In genomic region chr2:47437287-47437686, GRCh38 we compare ENCODE assay signal across 9 cellular contexts. TPM values are rescaled to one million over a fixed set of nuclear protein-coding genes. Genes with fewer than 3 reads are reported as not detected.
DNase-seq lines count a peak whose midpoint lies in the region; ATAC-seq, FAIRE-seq and TF ChIP-seq lines count a peak whose summit lies in the region.
"Had no signal": no experiment of that assay in that cellular context is flagged by ENCODE, and none has a peak within 500 bp of the region (broad histone marks: within the 10 kb centered on the region; RNA-seq: fewer than 3 reads in every experiment).

No MANE protein-coding gene starts in this region.

- H3K9ac ChIP-seq in GM12878 (ENCODE audit: control insufficient read depth, insufficient read depth, low read length) (no peak overlapping the region), HepG2 (ENCODE audit: insufficient read depth, low read depth, low read length) (no peak overlapping the region)

- H3K79me2 ChIP-seq in GM12878 (ENCODE audit: control insufficient read depth, insufficient read depth, low read length), result no peaks in the 10 kb centered on the region
- no peaks in the 10 kb centered on the region for H3K79me2 ChIP-seq in HepG2 (ENCODE audit: insufficient read depth, low read length)

- H2AFZ ChIP-seq in GM12878 (ENCODE audit: control insufficient read depth, low read depth, low read length) (no peak overlapping the region), HepG2 (ENCODE audit: low read length) (no peak overlapping the region)

- peak; percentile 27; the same call in 1 of the 3 replicates for ATAC-seq in GM12878
- no peak for ATAC-seq in HepG2
- ATAC-seq in HG03097 (IDR thresholded peaks at IDR 0.05; ENCODE audit: low FRiP score, unreplicated experiment), result no peak

- H3K4me2 ChIP-seq in GM12878 (ENCODE audit: control insufficient read depth, insufficient read depth) (no peak overlapping the region), HepG2 (ENCODE audit: low read depth, low read length) (no peak overlapping the region)

- H3K36me3 Mint-ChIP-seq in HFFc6 (ENCODE audit: low read depth), result 0 out of 2 replicates have a peak, but pooled peaks cover 2% of the 10 kb centered on the region

- H3K9me3 Mint-ChIP-seq in HFFc6, result no peaks in the 10 kb centered on the region

- WGBS in GM12878 (ENCODE audit: insufficient coverage, insufficient replicate concordance, low lambda C conversion rate, missing lambda C conversion rate), result 49% methylated on average over 4 of the region's 4 CpGs
- WGBS in HepG2 (ENCODE audit: low lambda C conversion rate), result 82% methylated on average over 4 of the region's 4 CpGs

- TF ChIP-seq RAD21 in GM12878 (IDR thresholded peaks at IDR 0.05; ENCODE audit: insufficient read depth, low read depth, low read length), result peak; percentile 69
- no peak for TF ChIP-seq RAD21 in HepG2 (CRISPR knock-in tag; IDR thresholded peaks at IDR 0.05)

- SMC1A ChIA-PET in GM12878 (lab: Charles Lee; ENCODE audit: uncharacterized antibody, unreplicated experiment), result interaction anchor here (0.6 to 4.1 kb wide), 22 partner anchors 11 to 670 kb away, joined by 3 to 94 read pairs (median 4); no protein-coding TSS in a partner anchor

- H4K20me1 ChIP-seq in GM12878 (ENCODE audit: control insufficient read depth, insufficient read depth) (no peaks in the 10 kb centered on the region), HepG2 (ENCODE audit: insufficient read depth, low read length) (no peaks in the 10 kb centered on the region)

- intact Hi-C loops in GM12878 (cut with micrococcal nuclease; ENCODE audit: unreplicated experiment), result no loop called here
- intact Hi-C loops in HepG2 (cut with micrococcal nuclease; ENCODE audit: unreplicated experiment), result loop anchor here (1.0 kb wide), 1 partner anchor 331 kb away; no protein-coding TSS in a partner anchor

- RAD21 ChIA-PET in GM12878 (lab: Charles Lee; ENCODE audit: unreplicated experiment), result interaction anchor here (0.6 to 3.3 kb wide), 9 partner anchors 47 to 670 kb away, joined by 3 to 74 read pairs (median 3); no protein-coding TSS in a partner anchor

- H3K27ac ChIP-seq in GM12878 (ENCODE audit: control insufficient read depth, insufficient read depth) (no peak overlapping the region), HepG2 (ENCODE audit: extremely low read length, insufficient read depth, low read length) (no peak overlapping the region)

- H3K27ac Mint-ChIP-seq in HFFc6, result no peak overlapping the region
- H3K27ac Mint-ChIP-seq: activated naive CD8-positive, alpha-beta T cell had no signal

- TF ChIP-seq EP300 in GM12878 (IDR thresholded peaks at IDR 0.05; ENCODE audit: borderline replicate concordance in 1 of 2, control insufficient read depth in 1 of 2, low read depth in 2 of 2, low read length in 2 of 2) (no peak), HepG2 (IDR thresholded peaks at IDR 0.05; ENCODE audit: low read depth in 2 of 2, low read length in 2 of 2) (no peak), HepG2 (CRISPR knock-in tag; IDR thresholded peaks at IDR 0.05; ENCODE audit: borderline replicate concordance) (no peak)

- POLR2A ChIA-PET in GM12878 (lab: Charles Lee), result no interaction called here
- POLR2A ChIA-PET in HepG2 (lab: Yijun Ruan, JAX), result no interaction called here

- H3K4me3 Mint-ChIP-seq in HFFc6, result no peak overlapping the region
- H3K4me3 Mint-ChIP-seq: activated naive CD8-positive, alpha-beta T cell had no signal

- in situ Hi-C loops in GM12878 (cut with MboI), result no loop called here
- in situ Hi-C loops in HepG2 (cut with HindIII; ENCODE audit: extremely low pct_ligation_motif_present, low pct_unique_long_range_greater_than_20kb), result loop anchor here (5.0 kb wide), 1 partner anchor 330 kb away; no protein-coding TSS in a partner anchor

- FAIRE-seq in GM12878 (lab: Jason Lieb, UNC) (no peak), HepG2 (lab: Jason Lieb, UNC) (no peak)

- no TSS peak for BruUV-seq in GM12878 (replicated peaks; lab: Mats Ljungman, UMichigan)
- BruUV-seq in HepG2 (replicated peaks; lab: Mats Ljungman, UMichigan), result no TSS peak

- no peaks in the 10 kb centered on the region for H3K9me3 ChIP-seq in GM12878 (replicated peaks; ENCODE audit: control insufficient read depth, insufficient read depth, low read length)
- H3K9me3 ChIP-seq in HepG2 (ENCODE audit: low read length), result no peaks in the 10 kb centered on the region

- H3K4me1 Mint-ChIP-seq in HFFc6 (ENCODE audit: low read depth), result no peaks in the 10 kb centered on the region

- TF ChIP-seq POLR2A in GM12878 (IDR thresholded peaks at IDR 0.05; ENCODE audit: low read depth, low read length) (no peak), HepG2 (IDR thresholded peaks at IDR 0.05; ENCODE audit: insufficient read depth in 1 of 2, low read depth in 2 of 2, low read length in 2 of 2) (no peak)

- TF ChIP-seq CTCF in HFFc6 (IDR thresholded peaks at IDR 0.05), result peak; percentile 75
- peak; percentile 14 to 37 (median 28); a peak in 4 of 6 replicates for TF ChIP-seq CTCF in GM12878 (IDR thresholded peaks at IDR 0.05 in 2 of 3, conservative IDR thresholded peaks at IDR 0.05 in 1 of 3; ENCODE audit: control insufficient read depth in 2 of 3, extremely low read depth in 1 of 3, insufficient read depth in 1 of 3, low read depth in 3 of 3, low read length in 3 of 3)
- TF ChIP-seq CTCF in HepG2 (CRISPR knock-in tag; IDR thresholded peaks at IDR 0.05), result peak; percentile 16; the same call in 1 of the 2 replicates

- H3K4me3 ChIP-seq in GM12878 (no peak overlapping the region), HepG2 (replicated peaks in 1 of 3; ENCODE audit: insufficient read depth in 1 of 3, low read depth in 2 of 3, low read length in 3 of 3) (no peak overlapping the region)

- CTCF ChIA-PET in GM12878 (lab: Yijun Ruan, JAX) (interaction anchor here (0.6 to 6.6 kb wide), 29 partner anchors 9 to 668 kb away, joined by 3 to 142 read pairs (median 5); partner anchors contain the start of gene MSH2), HepG2 (lab: Yijun Ruan, JAX; ENCODE audit: low intra/inter-chr PET ratio, low total read pairs) (interaction anchor here (1.6 kb wide), 1 partner anchor 330 kb away, joined by 12 read pairs; no protein-coding TSS in a partner anchor)

- no peaks in the 10 kb centered on the region for H3K27me3 ChIP-seq in GM12878 (replicated peaks in 1 of 2; ENCODE audit: control insufficient read depth in 2 of 2, insufficient read depth in 2 of 2, low read length in 1 of 2)
- H3K27me3 ChIP-seq in HepG2 (ENCODE audit: control insufficient read depth in 1 of 2, insufficient read depth in 2 of 2, low read length in 2 of 2), result no peaks in the 10 kb centered on the region

- H3K36me3 ChIP-seq in GM12878 (ENCODE audit: control insufficient read depth in 2 of 2, insufficient read depth in 2 of 2, low read length in 1 of 2), result no peaks in the 10 kb centered on the region; a peak in 1 of 4 replicates
- peaks cover 7 to 16% of the 10 kb centered on the region in 2 experiments for H3K36me3 ChIP-seq in HepG2 (replicated peaks in 1 of 2; ENCODE audit: control insufficient read depth in 1 of 2, insufficient read depth in 2 of 2, low read length in 2 of 2)

- no peaks in the 10 kb centered on the region for H3K4me1 ChIP-seq in GM12878 (ENCODE audit: control insufficient read depth, insufficient read depth, low read length)
- no peaks in the 10 kb centered on the region for H3K4me1 ChIP-seq in HepG2 (ENCODE audit: insufficient read depth, low read length)

- H3K27me3 Mint-ChIP-seq in HFFc6 (ENCODE audit: insufficient read depth), result no peaks in the 10 kb centered on the region; the same call in 1 of the 2 replicates
- H3K27me3 Mint-ChIP-seq: activated naive CD8-positive, alpha-beta T cell had no signal

- DNase-seq in Ammon's horn (ENCODE audit: low spot score), result peak; percentile 66
- peak; percentile 18 for DNase-seq in HFFc6
- no peak for DNase-seq in GM12878 (ENCODE audit: low read depth, low spot score)
- no peak for DNase-seq in HepG2 (ENCODE audit: low spot score)
- no peak for DNase-seq in T-helper 9 cell
- no peak for DNase-seq in T-helper 1 cell
- DNase-seq in ureter (ENCODE audit: low spot score), result no peak

RNA-seq across cellular contexts. Expression of gene MSH2, which starts 34.3 kb away (rescaled TPM):
- 10 to 100 TPM; 14.4 to 22.0 (median 20.5) TPM for total RNA-seq in HFFc6 (2021; fragmentation: NEBNext Ultra II Directional; extraction: Animal tissue kit (Norgen Biotek cat#: 25700))
- total RNA-seq in GM12878 (2013; cell fraction: nucleolus; rRNA removed), result 43.4 and 46.3 TPM in 2 replicates
- 57.2 and 58.9 TPM in 2 replicates for total RNA-seq in GM12878 (2014; rRNA removed)
- total RNA-seq in GM12878 (2014; rRNA removed; fragmentation: Illumina TruSeq; extraction: Trizol), result 63.0 and 65.7 TPM in 2 replicates
- total RNA-seq in GM12878 (2021), result 51.1 and 53.8 TPM in 2 replicates
- 15.9 TPM for polyA plus RNA-seq in GM12878 (2011; ENCODE audit: low read depth)
- 51.9 and 89.4 TPM in 2 replicates for polyA plus RNA-seq in GM12878 (2011; rRNA removed)
- polyA plus RNA-seq in GM12878 (2011; cell fraction: cytosol; rRNA removed), result 20.9 and 22.9 TPM in 2 replicates
- polyA plus RNA-seq in GM12878 (2011; cell fraction: nucleus; rRNA removed), result 18.2 and 26.4 TPM in 2 replicates
- 19.8 and 26.1 TPM in 2 replicates for polyA plus RNA-seq in GM12878 (2012)
- polyA plus RNA-seq in GM12878 (2014; fragmentation: Illumina TruSeq; extraction: Trizol), result 63.0 and 73.4 TPM in 2 replicates
- polyA plus RNA-seq in GM12878 (2014; fragmentation: Nextera tagmentation; extraction: Ambion mirVana), result 10 to 100 TPM; 24.3 to 31.3 TPM
- 40.0 and 42.4 TPM in 2 replicates for polyA plus RNA-seq in GM12878 (2014; rRNA removed)
- 10 to 100 TPM; 89.4 to 94.4 TPM for polyA plus RNA-seq in GM12878 (2016; fragmentation: Nextera tagmentation; extraction: Ambion mirVana)
- polyA minus RNA-seq in GM12878 (2011; rRNA and poly(A)+ RNA removed), result 29.4 and 47.7 TPM in 2 replicates
- 15.5 and 18.0 TPM in 2 replicates for polyA minus RNA-seq in GM12878 (2011; cell fraction: cytosol; rRNA and poly(A)+ RNA removed)
- polyA minus RNA-seq in GM12878 (2011; cell fraction: nucleus; rRNA and poly(A)+ RNA removed), result 11.8 and 23.3 TPM in 2 replicates
- total RNA-seq in HepG2 (2016; rRNA removed; fragmentation: Illumina TruSeq; extraction: Trizol), result 76.3 and 125 TPM in 2 replicates
- 12.2 and 14.5 TPM in 2 replicates for total RNA-seq in HepG2 (2016; cell fraction: cytosol; rRNA removed; fragmentation: Illumina TruSeq; extraction: Trizol; ENCODE audit: low read depth)
- total RNA-seq in HepG2 (2016; cell fraction: insoluble cytoplasmic fraction; rRNA removed; fragmentation: Illumina TruSeq; extraction: Trizol), result 76.5 and 122 TPM in 2 replicates
- total RNA-seq in HepG2 (2016; cell fraction: membrane; rRNA removed; fragmentation: Illumina TruSeq; extraction: Trizol), result 17.5 and 23.6 TPM in 2 replicates
- total RNA-seq in HepG2 (2016; cell fraction: nucleus; rRNA removed; fragmentation: Illumina TruSeq; extraction: Trizol), result 50.2 and 54.3 TPM in 2 replicates
- 13.5 and 19.9 TPM in 2 replicates for polyA plus RNA-seq in HepG2 (2011; rRNA removed)
- polyA plus RNA-seq in HepG2 (2011; cell fraction: cytosol; rRNA removed), result 7.9 and 10.8 TPM in 2 replicates
- polyA plus RNA-seq in HepG2 (2011; cell fraction: nucleus; rRNA removed), result 6.8 and 7.9 TPM in 2 replicates
- 21.3 and 30.0 TPM in 2 replicates for polyA plus RNA-seq in HepG2 (2012)
- 2.7 and 3.2 TPM in 2 replicates for polyA plus RNA-seq in HepG2 (2016; cell fraction: cytosol; fragmentation: Illumina TruSeq; extraction: Trizol; ENCODE audit: low read depth)
- 81.0 and 82.7 TPM in 2 replicates for polyA plus RNA-seq in HepG2 (2016; cell fraction: insoluble cytoplasmic fraction; fragmentation: Illumina TruSeq; extraction: Trizol; ENCODE audit: low read depth)
- polyA plus RNA-seq in HepG2 (2016; cell fraction: membrane; fragmentation: Illumina TruSeq; extraction: Trizol; ENCODE audit: low read depth), result 6.4 and 7.3 TPM in 2 replicates
- polyA plus RNA-seq in HepG2 (2016; cell fraction: nucleus; fragmentation: Illumina TruSeq; extraction: Trizol; ENCODE audit: insufficient read depth, low read depth), result 42.8 and 46.2 TPM in 2 replicates
- polyA minus RNA-seq in HepG2 (2011; rRNA and poly(A)+ RNA removed; ENCODE audit: low replicate concordance), result 14.0 and 23.3 TPM in 2 replicates
- polyA minus RNA-seq in HepG2 (2011; cell fraction: cytosol; rRNA and poly(A)+ RNA removed), result 19.4 and 20.9 TPM in 2 replicates
- polyA minus RNA-seq in HepG2 (2011; cell fraction: nucleus; rRNA and poly(A)+ RNA removed), result 25.5 and 29.3 TPM in 2 replicates
- 18.6 TPM for total RNA-seq in ureter

Comparison
In these comparisons a context has a peak if more than half of its experiments do, and no peak if none do; other contexts are left out.
1. DNase-seq: peak in Ammon's horn (single experiment) and HFFc6 (single experiment); none in GM12878 (single experiment), HepG2 (single experiment), T-helper 9 cell (single experiment), T-helper 1 cell (0 of 5) and ureter (single experiment).
2. CTCF ChIP-seq: peak in every context shown above with its lines; median percentile 75 in HFFc6; 28 in GM12878; 16 in HepG2.